Comparison of ENCODE assay signal across 1 cellular context in genomic region chr19:51324082-51324481, GRCh38.
TF ChIP-seq lines count a peak whose summit lies in the region.

No MANE protein-coding gene starts in this region.

TF ChIP-seq in IMR-90, 13 proteins besides CTCF, POLR2A, EP300 and RAD21:
- TF ChIP-seq MXI1 (IDR thresholded peaks at IDR 0.05; ENCODE audit: borderline replicate concordance, low read depth, low read length): no peak
- TF ChIP-seq FOS (IDR thresholded peaks at IDR 0.05; ENCODE audit: low read depth, low read length): no peak
- no peak for TF ChIP-seq CHD1 (IDR thresholded peaks at IDR 0.05; ENCODE audit: low read depth, low read length)
- TF ChIP-seq ELK1 (IDR thresholded peaks at IDR 0.05; ENCODE audit: borderline replicate concordance, low read depth, low read length): no peak
- TF ChIP-seq RFX5 (IDR thresholded peaks at IDR 0.05; ENCODE audit: low read depth, low read length): no peak
- no peak for TF ChIP-seq CEBPB (IDR thresholded peaks at IDR 0.05; ENCODE audit: low read depth, low read length)
- TF ChIP-seq NFE2L2 (IDR thresholded peaks at IDR 0.05; ENCODE audit: low read depth, low read length): no peak
- TF ChIP-seq RCOR1 (IDR thresholded peaks at IDR 0.05; ENCODE audit: insufficient replicate concordance, low read length): no peak
- TF ChIP-seq MAZ (IDR thresholded peaks at IDR 0.05; ENCODE audit: borderline replicate concordance, low read depth, low read length): no peak
- no peak for TF ChIP-seq BHLHE40 (IDR thresholded peaks at IDR 0.05; ENCODE audit: low read depth, low read length)
- no peak for TF ChIP-seq SMC3 (IDR thresholded peaks at IDR 0.05; ENCODE audit: low read depth, low read length)
- TF ChIP-seq MAFK (IDR thresholded peaks at IDR 0.05; ENCODE audit: low read depth, low read length): no peak
- TF ChIP-seq, protein P1, sequence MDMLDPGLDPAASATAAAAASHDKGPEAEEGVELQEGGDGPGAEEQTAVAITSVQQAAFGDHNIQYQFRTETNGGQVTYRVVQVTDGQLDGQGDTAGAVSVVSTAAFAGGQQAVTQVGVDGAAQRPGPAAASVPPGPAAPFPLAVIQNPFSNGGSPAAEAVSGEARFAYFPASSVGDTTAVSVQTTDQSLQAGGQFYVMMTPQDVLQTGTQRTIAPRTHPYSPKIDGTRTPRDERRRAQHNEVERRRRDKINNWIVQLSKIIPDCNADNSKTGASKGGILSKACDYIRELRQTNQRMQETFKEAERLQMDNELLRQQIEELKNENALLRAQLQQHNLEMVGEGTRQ (IDR thresholded peaks at IDR 0.05; ENCODE audit: low read depth, low read length): no peak
